In the genomic region with DNA sequence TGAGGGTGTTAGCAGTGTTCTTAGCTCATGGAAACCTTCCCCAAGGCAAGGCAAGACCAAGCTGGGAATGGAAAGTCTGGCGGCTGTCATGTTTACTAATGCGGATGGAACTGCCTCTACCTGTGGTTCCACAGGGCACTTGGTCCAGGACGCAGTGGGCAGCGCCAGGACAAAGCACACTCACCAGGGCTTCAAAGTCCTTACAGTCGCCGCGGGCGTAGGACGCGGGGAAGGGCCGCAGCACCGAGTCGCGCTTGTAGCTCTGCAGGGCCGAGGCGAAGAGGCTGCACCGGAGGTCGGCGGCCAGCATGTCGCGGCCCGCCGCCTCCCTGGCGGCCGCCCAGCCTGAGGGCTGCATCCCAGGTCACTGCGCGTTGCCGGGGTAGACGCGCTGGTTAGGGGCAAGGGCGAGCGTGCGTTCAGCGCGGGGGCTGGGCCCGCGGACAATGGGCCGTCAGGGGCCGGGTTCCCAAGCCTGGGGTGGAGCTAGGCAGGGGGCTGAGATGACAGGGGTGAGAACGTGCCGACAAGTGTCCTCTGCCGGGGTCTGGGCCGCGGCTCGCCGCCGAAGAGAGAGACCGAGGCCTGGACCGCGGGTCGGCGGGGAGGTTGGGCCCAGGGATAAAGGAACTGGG, we compare ENCODE assay signal across 9 cellular contexts. TPM values are rescaled to one million over a fixed set of nuclear protein-coding genes. Genes with fewer than 3 reads are reported as not detected.
DNase-seq lines count a peak whose midpoint lies in the region; ATAC-seq, FAIRE-seq and TF ChIP-seq lines count a peak whose summit lies in the region.
"Had no signal": no experiment of that assay in that cellular context is flagged by ENCODE, and none has a peak within 500 bp of the region (broad histone marks: within the 10 kb centered on the region; RNA-seq: fewer than 3 reads in every experiment).

No MANE protein-coding gene starts in this region.

- H3K9ac ChIP-seq in BLaER1 treated with 17β-estradiol and CSF1 and Interleukin-3, amounts not matched to agents 10 nM and 100 nM = peak overlapping the region; percentile 72 to 95 (median 91)

- H3K4me2 ChIP-seq in BLaER1 treated with 17β-estradiol and CSF1 and Interleukin-3, amounts not matched to agents 10 nM and 100 nM = peak overlapping the region; percentile 82 to 99 (median 97)

- H3K27me3 ChIP-seq in BLaER1 treated with 17β-estradiol and CSF1 and Interleukin-3, amounts not matched to agents 10 nM and 100 nM = no peaks in the 10 kb centered on the region
- H3K27me3 ChIP-seq in dorsolateral prefrontal cortex = no peaks in the 10 kb centered on the region
- no peaks in the 10 kb centered on the region for H3K27me3 ChIP-seq in testis

- WGBS in testis, 2 donors = 0 to 1% methylated on average over 14 to 51 of the region's 52 CpGs

- TF ChIP-seq CTCF in dorsolateral prefrontal cortex (IDR thresholded peaks at IDR 0.05 in 54 of 56, conservative IDR thresholded peaks at IDR 0.05 in 2 of 56; ENCODE audit: low read depth in 1 of 56, partially characterized antibody in 56 of 56) = no peak
- TF ChIP-seq CTCF in testis (IDR thresholded peaks at IDR 0.05) = no peak

- no peak for FAIRE-seq in RCC 7860 (lab: Jason Lieb, UNC)

- H3K36me3 ChIP-seq in BLaER1 treated with 17β-estradiol and CSF1 and Interleukin-3, amounts not matched to agents 10 nM and 100 nM = peaks cover 0 to 24% (median 8%) of the 10 kb centered on the region in 11 experiments; a peak in 9 of 22 replicates
- H3K36me3 ChIP-seq in testis (ENCODE audit: low read depth, missing control alignments) = no peaks in the 10 kb centered on the region

- no peak for TF ChIP-seq POLR2A in testis (IDR thresholded peaks at IDR 0.05)

- H4K20me1 ChIP-seq in BLaER1 treated with 17β-estradiol and CSF1 and Interleukin-3, amounts not matched to agents 10 nM and 100 nM = peaks cover 0 to 11% (median 0%) of the 10 kb centered on the region in 11 experiments; a peak in 1 of 22 replicates

- no peaks in the 10 kb centered on the region for H3K9me3 ChIP-seq in BLaER1 treated with 17β-estradiol and CSF1 and Interleukin-3, amounts not matched to agents 10 nM and 100 nM (replicated peaks in 1 of 11)
- H3K9me3 ChIP-seq in testis = no peaks in the 10 kb centered on the region

- peak; percentile 4 for DNase-seq in RCC 7860 (ENCODE audit: low spot score)
- DNase-seq in dorsolateral prefrontal cortex = peak in 7 of 10 donors; percentile 21 to 60 (median 46)
- peak; percentile 30 to 46 for DNase-seq in lung microvascular endothelial cell (ENCODE audit: low read depth in 2 of 2)
- DNase-seq in testis = peak; percentile 40
- no peak for DNase-seq in GOT3 (lab: John Stamatoyannopoulos, UW)

- H3K4me3 ChIP-seq in BLaER1 treated with 17β-estradiol and CSF1 and Interleukin-3, amounts not matched to agents 10 nM and 100 nM = peak overlapping the region; percentile 60 to 87 (median 75)
- H3K4me3 ChIP-seq in dorsolateral prefrontal cortex (peak overlapping the region; percentile 63 to 96 (median 84)), testis (peak overlapping the region; percentile 81 to 83)

- intact Hi-C loops in dorsolateral prefrontal cortex (cut with DNase I) (no loop called here), testis (cut with DNase I; ENCODE audit: low total_unique reads) (no loop called here)

- peaks cover 23 to 47% (median 32%) of the 10 kb centered on the region in 10 experiments for H3K4me1 ChIP-seq in BLaER1 treated with 17β-estradiol and CSF1 and Interleukin-3, amounts not matched to agents 10 nM and 100 nM
- peaks cover 4% of the 10 kb centered on the region for H3K4me1 ChIP-seq in testis

- ATAC-seq in GM18520 (IDR thresholded peaks at IDR 0.05; ENCODE audit: unreplicated experiment) (peak; percentile 10), HG03039 (IDR thresholded peaks at IDR 0.05; ENCODE audit: unreplicated experiment) (peak; percentile 28)

- peak overlapping the region; percentile 59 to 94 (median 92) for H3K27ac ChIP-seq in BLaER1 treated with 17β-estradiol and CSF1 and Interleukin-3, amounts not matched to agents 10 nM and 100 nM
- H3K27ac ChIP-seq in dorsolateral prefrontal cortex (peak overlapping the region; percentile 57 to 98 (median 91)), testis (peak overlapping the region; percentile 86 to 87)

RNA-seq across cellular contexts. Expression of a gene that starts 0.5 kb away (rescaled TPM):
- total RNA-seq in dorsolateral prefrontal cortex (10 to 100 TPM in 24 of 120 experiments, 1 to 10 TPM in 96; 3.7 to 14.5 (median 8.2) TPM), lung microvascular endothelial cell (1.7 and 2.2 TPM in 2 replicates), testis (10 to 100 TPM; 24.3 to 30.9 TPM)
- polyA plus RNA-seq in testis (ENCODE audit: insufficient read depth, low read depth, low replicate concordance) = 12.3 TPM

RNA-seq across cellular contexts. Expression of a gene that starts 9.7 kb away (rescaled TPM):
- total RNA-seq in dorsolateral prefrontal cortex = 10 to 100 TPM in 1 of 120 experiments, not detected in 119; 37.4 TPM
- not detected in 2 replicates for total RNA-seq in lung microvascular endothelial cell
- not detected for total RNA-seq in testis
- polyA plus RNA-seq in testis (ENCODE audit: insufficient read depth, low read depth, low replicate concordance) = not detected
- total RNA-seq: T-helper 1 cell treated with Interleukin-12 subunit alpha and Interleukin-12 subunit beta and Interleukin-4 antibody, amounts not matched to agents 30 ng/mL and 1 ng/mL, for 36 hours had no signal

RNA-seq across cellular contexts. Expression of a gene that starts 18.3 kb away (rescaled TPM):
- 100 to 1,000 TPM in 7 of 120 experiments, 10 to 100 TPM in 67, not detected in 46; 23.0 to 207 (median 47.4) TPM for total RNA-seq in dorsolateral prefrontal cortex
- not detected in 2 replicates for total RNA-seq in lung microvascular endothelial cell
- total RNA-seq in testis = not detected
- not detected for polyA plus RNA-seq in testis (ENCODE audit: insufficient read depth, low read depth, low replicate concordance)
- total RNA-seq: T-helper 1 cell treated with Interleukin-12 subunit alpha and Interleukin-12 subunit beta and Interleukin-4 antibody, amounts not matched to agents 30 ng/mL and 1 ng/mL, for 36 hours had no signal
